In genomic region chr5:172936441-172936840, GRCh38 we compare ENCODE assay signal across 24 cellular contexts.
"Had no signal": no experiment of that assay in that cellular context is flagged by ENCODE, and none has a peak within 500 bp of the region (broad histone marks: within the 10 kb centered on the region; RNA-seq: fewer than 3 reads in every experiment).

No MANE protein-coding gene starts in this region.

- H3K4me3 ChIP-seq: right lobe of liver, skin epidermis, testis, vagina had no signal

- H3K4me3 Mint-ChIP-seq: activated naive CD8-positive, alpha-beta T cell treated with anti-CD3 and anti-CD28 coated beads, Interleukin-2, amount 50 U/mL, for 24 hours; activated T-cell treated with anti-CD3 and anti-CD28 coated beads, Interleukin-2, amount 50 U/mL, for 24 hours; brain; dendritic cell treated with granulocyte-macrophage colony-stimulating factor and Interleukin-4, amounts not matched to agents 40 ng/mL and 50 ng/mL, for 4 days; nephron; T-cell had no signal

- DNase-seq: activated CD4-positive, alpha-beta T cell treated with anti-CD3 and anti-CD28 coated beads for 1 hour; activated CD8-positive, alpha-beta memory T cell treated with anti-CD3 and anti-CD28 coated beads for 24 hours; activated CD8-positive, alpha-beta memory T cell treated with anti-CD3 and anti-CD28 coated beads, Interleukin-2, amount 50 U/mL, for 4 hours; activated naive CD4-positive, alpha-beta T cell; activated naive CD8-positive, alpha-beta T cell treated with anti-CD3 and anti-CD28 coated beads, Interleukin-2, amount 50 U/mL, for 24 hours; activated T-cell treated with anti-CD3 and anti-CD28 coated beads, Interleukin-2, amount 50 U/mL, for 24 hours; aorta; caudate nucleus; effector CD8-positive, alpha-beta T cell; foreskin melanocyte; hypothalamus; nucleus accumbens; right lobe of liver; stimulated activated CD4-positive, alpha-beta T cell treated with anti-CD3 and anti-CD28 coated beads, Interleukin-2, amount 100 ng/mL, for 24 hours; stimulated activated naive CD4-positive, alpha-beta T cell; T-cell; testis; trophoblast cell had no signal

- H3K27me3 ChIP-seq: right lobe of liver, testis, vagina had no signal

- H3K27ac Mint-ChIP-seq: activated naive CD8-positive, alpha-beta T cell treated with anti-CD3 and anti-CD28 coated beads, Interleukin-2, amount 50 U/mL, for 24 hours; activated T-cell treated with anti-CD3 and anti-CD28 coated beads, Interleukin-2, amount 50 U/mL, for 24 hours; activated T-helper 2 cell treated with anti-CD3 and anti-CD28 coated beads, Interferon-gamma antibody, Interleukin-2, Interleukin-4, amounts not matched to agents 10 μg/mL and 5 μg/mL and 100 μg/mL, durations not matched to agents 14 hours and 24 hours and 36 hours; dendritic cell treated with granulocyte-macrophage colony-stimulating factor and Interleukin-4, amounts not matched to agents 40 ng/mL and 50 ng/mL, for 4 days; T-cell had no signal

- H3K27me3 Mint-ChIP-seq: activated naive CD8-positive, alpha-beta T cell treated with anti-CD3 and anti-CD28 coated beads, Interleukin-2, amount 50 U/mL, for 24 hours; activated T-cell treated with anti-CD3 and anti-CD28 coated beads, Interleukin-2, amount 50 U/mL, for 24 hours; brain; dendritic cell treated with granulocyte-macrophage colony-stimulating factor and Interleukin-4, amounts not matched to agents 40 ng/mL and 50 ng/mL, for 4 days; T-cell had no signal

- H3K9me3 Mint-ChIP-seq: activated naive CD8-positive, alpha-beta T cell treated with anti-CD3 and anti-CD28 coated beads, Interleukin-2, amount 50 U/mL, for 24 hours; activated T-cell treated with anti-CD3 and anti-CD28 coated beads, Interleukin-2, amount 50 U/mL, for 24 hours; activated T-helper 2 cell treated with anti-CD3 and anti-CD28 coated beads, Interferon-gamma antibody, Interleukin-2, Interleukin-4, amounts not matched to agents 10 μg/mL and 5 μg/mL and 100 μg/mL, durations not matched to agents 14 hours and 24 hours and 36 hours; dendritic cell treated with granulocyte-macrophage colony-stimulating factor and Interleukin-4, amounts not matched to agents 40 ng/mL and 50 ng/mL, for 4 days; nephron; T-cell had no signal

- H3K9me3 ChIP-seq: right lobe of liver, testis, vagina had no signal

- H3K27ac ChIP-seq: right lobe of liver, skin epidermis, testis, vagina had no signal
